11 cellular contexts compared by ENCODE assay signal in the genomic region with DNA sequence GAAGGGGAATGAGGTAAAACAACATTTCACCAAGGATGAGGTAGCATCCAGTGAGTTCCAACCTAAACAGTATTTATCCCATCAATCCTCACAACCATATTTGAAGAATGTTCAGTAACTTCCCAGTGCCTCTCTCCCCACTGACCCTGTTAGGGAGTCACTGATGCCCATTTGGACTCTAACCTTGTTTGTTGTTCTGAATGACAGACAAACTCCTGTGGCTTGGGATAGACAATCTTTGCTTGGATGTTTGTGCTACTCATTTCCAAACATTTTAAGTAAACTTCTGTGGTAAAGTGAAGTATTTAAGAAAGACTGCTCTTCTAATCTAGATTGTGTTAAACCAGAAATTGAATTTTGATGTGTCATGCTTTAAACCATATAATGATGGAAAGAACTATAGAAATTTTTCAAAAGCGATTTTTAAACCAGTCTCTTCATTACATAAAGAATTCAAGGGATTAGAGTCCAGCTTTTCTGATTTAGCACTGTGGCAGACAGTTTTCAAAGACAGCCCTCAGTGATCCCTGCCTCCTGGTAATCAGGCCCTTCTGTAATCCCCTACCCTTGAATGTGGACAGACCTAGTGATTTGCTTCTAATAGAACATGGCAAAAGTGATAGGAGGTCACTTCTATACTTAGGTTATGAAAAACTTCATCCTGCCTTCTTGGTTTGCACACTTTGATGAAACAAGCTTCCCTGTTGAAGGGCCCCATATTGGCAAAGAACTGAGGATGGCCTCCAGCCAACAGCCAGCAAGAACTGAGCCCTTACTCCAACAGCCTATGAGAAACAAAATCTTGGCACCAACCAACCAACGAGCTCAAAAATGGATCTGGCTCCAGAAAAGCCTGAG.
A peak's percentile ranks its signal among the peaks of the same experiment; 100 is the strongest.
DNase-seq lines count a peak whose midpoint lies in the region; ATAC-seq and TF ChIP-seq lines count a peak whose summit lies in the region.
"Had no signal": no experiment of that assay in that cellular context is flagged by ENCODE, and none has a peak within 500 bp of the region (broad histone marks: within the 10 kb centered on the region; RNA-seq: fewer than 3 reads in every experiment).

No MANE protein-coding gene starts in this region.

- no peak overlapping the region for H3K27ac ChIP-seq in parathyroid adenoma
- H3K27ac ChIP-seq: breast epithelium had no signal

- TF ChIP-seq CTCF in astrocyte of the cerebellum (IDR thresholded peaks at IDR 0.05; ENCODE audit: low read depth, low read length, missing control alignments) = no peak
- TF ChIP-seq CTCF in parathyroid adenoma (IDR thresholded peaks at IDR 0.05) = no peak

- peak; percentile 86 for ATAC-seq in Right ventricle myocardium inferior
- ATAC-seq in HG03139 (IDR thresholded peaks at IDR 0.05; ENCODE audit: unreplicated experiment) = no peak
- no peak for ATAC-seq in GM21526 (IDR thresholded peaks at IDR 0.05; ENCODE audit: low FRiP score, unreplicated experiment)
- ATAC-seq in HG03108 (IDR thresholded peaks at IDR 0.05; ENCODE audit: unreplicated experiment) = no peak

- H2AFZ ChIP-seq in parathyroid adenoma = peak overlapping the region; percentile 6

- H3K9ac ChIP-seq in parathyroid adenoma = no peak overlapping the region

- in situ Hi-C loops in astrocyte of the cerebellum (cut with HindIII; ENCODE audit: low sequenced_read_pairs) = no loop called here

- no peak overlapping the region for H3K4me2 ChIP-seq in parathyroid adenoma (ENCODE audit: low read length)

- no peaks in the 10 kb centered on the region for H3K9me3 ChIP-seq in parathyroid adenoma (ENCODE audit: control insufficient read depth, low read length)
- H3K9me3 ChIP-seq: breast epithelium had no signal

- H3K4me1 ChIP-seq in parathyroid adenoma = no peaks in the 10 kb centered on the region
- H3K4me1 ChIP-seq: breast epithelium had no signal

- no peak overlapping the region for H3K4me3 ChIP-seq in astrocyte of the cerebellum (ENCODE audit: low read depth, low read length)
- no peak overlapping the region for H3K4me3 ChIP-seq in parathyroid adenoma (ENCODE audit: low read depth, low read length)
- H3K4me3 ChIP-seq: breast epithelium had no signal

- peak; percentile 46 for DNase-seq in Ammon's horn (ENCODE audit: low spot score)
- peak; percentile 31 for DNase-seq in astrocyte of the cerebellum (ENCODE audit: low read depth)
- DNase-seq in Right ventricle myocardium inferior (ENCODE audit: missing footprints) = peak; percentile 82
- DNase-seq in NCI-H524 (lab: John Stamatoyannopoulos, UW) = no peak
- DNase-seq: NCI-H187 treated with DMSO at 0.1 percent for 48 hours; stimulated activated CD8-positive, alpha-beta memory T cell treated with anti-CD3 and anti-CD28 coated beads, Interleukin-4, amount 100 ng/mL, for 48 hours had no signal

- intact Hi-C loops in Right ventricle myocardium inferior (cut with DNase I) = loop anchor here (2.0 kb wide), 1 partner anchor 80 kb away; no protein-coding TSS in a partner anchor

- H3K36me3 ChIP-seq in parathyroid adenoma (ENCODE audit: control insufficient read depth, insufficient read depth, low read length) = no peaks in the 10 kb centered on the region
- H3K36me3 ChIP-seq: breast epithelium had no signal

- no peaks in the 10 kb centered on the region for H3K27me3 ChIP-seq in parathyroid adenoma (ENCODE audit: control insufficient read depth, insufficient read depth, low read length)
- H3K27me3 ChIP-seq: breast epithelium had no signal

- H3K79me2 ChIP-seq in parathyroid adenoma = no peaks in the 10 kb centered on the region

Comparison
In these comparisons a context has a peak if more than half of its experiments do, and no peak if none do; other contexts are left out.
1. DNase-seq: peak in Ammon's horn (single experiment), astrocyte of the cerebellum (single experiment) and Right ventricle myocardium inferior (single experiment); none in NCI-H524 (0 of 2).